ENCODE assay signal across 8 cellular contexts in genomic region chr14:103185051-103186027, GRCh38.
DNase-seq lines count a peak whose midpoint lies in the region; ATAC-seq and TF ChIP-seq lines count a peak whose summit lies in the region.

No MANE protein-coding gene starts in this region.

- peaks cover 0 to 18% (median 10%) of the 10 kb centered on the region in 7 donors for H3K4me1 Mint-ChIP-seq in naive thymus-derived CD4-positive, alpha-beta T cell

- CTCF ChIA-PET in mammary epithelial cell (lab: Charles Lee; ENCODE audit: low non-redundant PET): interaction anchor here (0.6 kb wide), 1 partner anchor 80 kb away, joined by 4 read pairs; no protein-coding TSS in a partner anchor
- CTCF ChIA-PET in naive thymus-derived CD4-positive, alpha-beta T cell (lab: Charles Lee): interaction anchor here (0.6 to 2.4 kb wide), 6 partner anchors 72 to 1824 kb away, joined by 3 to 9 read pairs (median 3); no protein-coding TSS in a partner anchor

- no peak overlapping the region for H3K4me3 Mint-ChIP-seq in naive thymus-derived CD4-positive, alpha-beta T cell

- H3K36me3 Mint-ChIP-seq in naive thymus-derived CD4-positive, alpha-beta T cell: no peaks in the 10 kb centered on the region

- peaks cover 0 to 3% (median 0%) of the 10 kb centered on the region in 11 donors for H3K9me3 Mint-ChIP-seq in naive thymus-derived CD4-positive, alpha-beta T cell

- no peaks in the 10 kb centered on the region for H3K79me2 ChIP-seq in mammary epithelial cell (ENCODE audit: insufficient read depth, low read length)

- intact Hi-C loops in heart left ventricle (cut with DNase I) (loop anchor here in 9 of 10 donors (1.0 to 10.0 kb wide), 9 partner anchors 63 to 108 kb away; partner anchors contain the start of gene TNFAIP2 (in 1 of the 9)), Right ventricle myocardium superior (cut with DNase I) (loop anchor here (5.0 to 10.0 kb wide), 2 partner anchors 83 to 99 kb away; no protein-coding TSS in a partner anchor), mammary epithelial cell (cut with micrococcal nuclease) (loop anchor here (1.0 to 5.0 kb wide), 5 partner anchors 33 to 107 kb away; no protein-coding TSS in a partner anchor)
- intact Hi-C loops in naive thymus-derived CD4-positive, alpha-beta T cell (cut with micrococcal nuclease): loop anchor here (1.0 to 2.0 kb wide), 3 partner anchors 80 to 491 kb away; no protein-coding TSS in a partner anchor

- H3K4me1 ChIP-seq in heart left ventricle (peaks cover 0 to 10% (median 7%) of the 10 kb centered on the region in 12 donors), mammary epithelial cell (ENCODE audit: insufficient read depth, low read length) (peaks cover 11% of the 10 kb centered on the region)
- no peaks in the 10 kb centered on the region for H3K4me1 ChIP-seq in naive thymus-derived CD4-positive, alpha-beta T cell (ENCODE audit: control insufficient read depth in 2 of 2, insufficient read depth in 2 of 2, low read length in 2 of 2)

- in situ Hi-C loops in mammary epithelial cell (cut with MboI; ENCODE audit: low sequenced_read_pairs in 2 of 2): no loop called here

- H3K36me3 ChIP-seq in heart left ventricle (no peaks in the 10 kb centered on the region), mammary epithelial cell (ENCODE audit: insufficient read depth, low read length) (no peaks in the 10 kb centered on the region)
- H3K36me3 ChIP-seq in naive thymus-derived CD4-positive, alpha-beta T cell (ENCODE audit: control insufficient read depth in 2 of 3, insufficient read depth in 3 of 3, low read length in 3 of 3): no peaks in the 10 kb centered on the region

- H3K9me3 ChIP-seq in heart left ventricle (no peaks in the 10 kb centered on the region), mammary epithelial cell (replicated peaks; ENCODE audit: insufficient read depth, low read length) (no peaks in the 10 kb centered on the region)
- H3K9me3 ChIP-seq in naive thymus-derived CD4-positive, alpha-beta T cell (ENCODE audit: control insufficient read depth in 2 of 3, low read length in 3 of 3): no peaks in the 10 kb centered on the region

- no peaks in the 10 kb centered on the region for H4K20me1 ChIP-seq in mammary epithelial cell (ENCODE audit: insufficient read depth, low read length)

- H3K4me2 ChIP-seq in mammary epithelial cell (ENCODE audit: insufficient read depth, low read depth, low read length): no peak overlapping the region

- no peak overlapping the region for H2AFZ ChIP-seq in mammary epithelial cell (ENCODE audit: low read depth, low read length)

- peak overlapping the region in 1 of 9 donors; percentile 32 for H3K27ac Mint-ChIP-seq in naive thymus-derived CD4-positive, alpha-beta T cell

- H3K4me3 ChIP-seq in heart left ventricle (no peak overlapping the region), mammary epithelial cell (replicated peaks in 1 of 3; ENCODE audit: insufficient read depth in 1 of 3, low read depth in 2 of 3, low read length in 3 of 3) (no peak overlapping the region)
- H3K4me3 ChIP-seq in naive thymus-derived CD4-positive, alpha-beta T cell (ENCODE audit: low read length): no peak overlapping the region

- POLR2A ChIA-PET in naive thymus-derived CD4-positive, alpha-beta T cell (lab: Charles Lee): no interaction called here

- H3K27me3 Mint-ChIP-seq in naive thymus-derived CD4-positive, alpha-beta T cell: peaks cover 31 to 53% (median 51%) of the 10 kb centered on the region in 5 donors

- TF ChIP-seq POLR2A in heart left ventricle (IDR thresholded peaks at IDR 0.05): no peak
- no peak for TF ChIP-seq POLR2A in GM18505 (IDR thresholded peaks at IDR 0.05; ENCODE audit: borderline replicate concordance, extremely low read depth, insufficient read depth, insufficient read length)

- TF ChIP-seq CTCF in heart left ventricle (IDR thresholded peaks at IDR 0.05): peak; percentile 50 to 70 (median 63)
- TF ChIP-seq CTCF in mammary epithelial cell (conservative IDR thresholded peaks at IDR 0.05 in 1 of 2, IDR thresholded peaks at IDR 0.05 in 1 of 2; ENCODE audit: extremely low read depth in 1 of 2, insufficient read depth in 1 of 2, low read depth in 1 of 2, low read length in 2 of 2): peak; percentile 54 to 63

- no TSS peak for BruUV-seq in mammary epithelial cell (replicated peaks; lab: Mats Ljungman, UMichigan)

- WGBS in heart left ventricle, 4 donors: 65 to 70% (median 66%) methylated on average over 13 of the region's 13 CpGs
- WGBS in mammary epithelial cell (ENCODE audit: low coverage, missing lambda C conversion rate): 14% methylated on average over 13 of the region's 13 CpGs

- H3K27ac ChIP-seq in heart left ventricle: no peak overlapping the region
- peak overlapping the region; percentile 36 for H3K27ac ChIP-seq in mammary epithelial cell (ENCODE audit: insufficient read depth, low read depth, low read length)
- no peak overlapping the region for H3K27ac ChIP-seq in naive thymus-derived CD4-positive, alpha-beta T cell (ENCODE audit: low read depth, low read length)

- H3K27me3 ChIP-seq in heart left ventricle (peaks cover 0 to 39% (median 20%) of the 10 kb centered on the region in 9 donors), mammary epithelial cell (ENCODE audit: insufficient read depth, low read length) (peaks cover 3% of the 10 kb centered on the region)
- H3K27me3 ChIP-seq in naive thymus-derived CD4-positive, alpha-beta T cell (ENCODE audit: control insufficient read depth in 2 of 2, insufficient read depth in 2 of 2, low read length in 2 of 2): no peaks in the 10 kb centered on the region

- dilution Hi-C loops in mammary epithelial cell (cut with HindIII; ENCODE audit: low sequenced_read_pairs): no loop called here

- no peak overlapping the region for H3K9ac ChIP-seq in mammary epithelial cell (ENCODE audit: insufficient read depth, low read length)

- no peak for DNase-seq in heart left ventricle
- DNase-seq in Right ventricle myocardium superior: no peak
- DNase-seq in NCI-H2171 (lab: John Stamatoyannopoulos, UW): peak; percentile 61
- peak; percentile 82 for DNase-seq in mammary epithelial cell
- peak in 5 of 9 donors; percentile 8 to 17 (median 15) for DNase-seq in naive thymus-derived CD4-positive, alpha-beta T cell

- no peak for ATAC-seq in heart left ventricle
- ATAC-seq in Right ventricle myocardium superior (ENCODE audit: poor library complexity): no peak
- ATAC-seq in naive thymus-derived CD4-positive, alpha-beta T cell: no peak
- no peak for ATAC-seq in GM19035 (IDR thresholded peaks at IDR 0.05; ENCODE audit: unreplicated experiment)
- no peak for ATAC-seq in HG02885 (IDR thresholded peaks at IDR 0.05; ENCODE audit: poor library complexity, unreplicated experiment)
- no peak for ATAC-seq in GM18505 (IDR thresholded peaks at IDR 0.05; ENCODE audit: unreplicated experiment)

Comparison
In these comparisons a context has a peak if more than half of its experiments do, and no peak if none do; other contexts are left out.
1. DNase-seq: peak in NCI-H2171 (single experiment), mammary epithelial cell (single experiment) and naive thymus-derived CD4-positive, alpha-beta T cell (5 of 9); none in heart left ventricle (0 of 5) and Right ventricle myocardium superior (single experiment).